ENCODE assay signal across 9 cellular contexts in genomic region chr11:66976048-66976467, GRCh38. TPM values are rescaled to one million over a fixed set of nuclear protein-coding genes. Genes with fewer than 3 reads are reported as not detected.
DNase-seq lines count a peak whose midpoint lies in the region; ATAC-seq, FAIRE-seq and TF ChIP-seq lines count a peak whose summit lies in the region.
"Had no signal": no experiment of that assay in that cellular context is flagged by ENCODE, and none has a peak within 500 bp of the region (broad histone marks: within the 10 kb centered on the region; RNA-seq: fewer than 3 reads in every experiment).

No MANE protein-coding gene starts in this region.

- H3K36me3 ChIP-seq in keratinocyte (ENCODE audit: control insufficient read depth in 2 of 2, extremely low read depth in 1 of 2, insufficient read depth in 2 of 2, low read length in 2 of 2) = no peaks in the 10 kb centered on the region

- CTCF ChIA-PET in WTC11 (lab: Charles Lee) = interaction anchor here (0.5 to 4.8 kb wide), 52 partner anchors 10 to 1206 kb away, joined by 3 to 30 read pairs (median 4); partner anchors contain the start of genes PC, PELI3, RBM4 and RCE1

- H3K4me3 Mint-ChIP-seq in WTC11 = no peak overlapping the region

- H3K36me3 Mint-ChIP-seq in WTC11 = no peaks in the 10 kb centered on the region

- H3K4me1 ChIP-seq in keratinocyte (ENCODE audit: control insufficient read depth, extremely low read depth, insufficient read depth, low read length) = peaks cover 11% of the 10 kb centered on the region

- H3K4me3 ChIP-seq in GM12864 (ENCODE audit: low read depth, low read length) (no peak overlapping the region), keratinocyte (ENCODE audit: control insufficient read depth in 2 of 3, extremely low read depth in 1 of 3, insufficient read depth in 2 of 3, low read depth in 1 of 3, low read length in 3 of 3) (no peak overlapping the region)

- no peaks in the 10 kb centered on the region for H3K27me3 Mint-ChIP-seq in WTC11 (ENCODE audit: low read depth)

- no peaks in the 10 kb centered on the region for H3K9me1 ChIP-seq in keratinocyte (ENCODE audit: control insufficient read depth, extremely low read depth, insufficient read depth, low read length)

- H3K4me1 Mint-ChIP-seq in WTC11 = peaks cover 11% of the 10 kb centered on the region

- no peak overlapping the region for H3K4me2 ChIP-seq in keratinocyte (ENCODE audit: control insufficient read depth, extremely low read depth, insufficient read depth, low read depth, low read length)

- H3K9me3 Mint-ChIP-seq in WTC11 = peaks cover 8% of the 10 kb centered on the region

- no peak for FAIRE-seq in keratinocyte (lab: Jason Lieb, UNC)

- dilution Hi-C loops in keratinocyte (cut with MboI; ENCODE audit: extremely low pct_ligation_motif_present, low sequenced_read_pairs) = no loop called here

- no peaks in the 10 kb centered on the region for H3K27me3 ChIP-seq in keratinocyte (ENCODE audit: control insufficient read depth, extremely low read depth, insufficient read depth, low read length)

- TF ChIP-seq CTCF in 22Rv1 (IDR thresholded peaks at IDR 0.05) = peak; percentile 57
- TF ChIP-seq CTCF in GM12864 (IDR thresholded peaks at IDR 0.05; ENCODE audit: low read depth, low read length, missing control alignments) = peak; percentile 71
- peak; percentile 86 for TF ChIP-seq CTCF in WTC11 (IDR thresholded peaks at IDR 0.05)
- TF ChIP-seq CTCF in keratinocyte (optimal IDR thresholded peaks at IDR 0.05 in 1 of 3, IDR thresholded peaks at IDR 0.05 in 1 of 3, conservative IDR thresholded peaks at IDR 0.05 in 1 of 3; ENCODE audit: extremely low read depth in 1 of 3, insufficient read depth in 2 of 3, low read length in 3 of 3) = peak; percentile 70 to 77 (median 71)

- POLR2A ChIA-PET in WTC11 (lab: Charles Lee) = interaction anchor here (2.8 kb wide), 1 partner anchor 17 kb away, joined by 9 read pairs; the partner anchor contains the start of gene PC

- H3K27ac ChIP-seq in 22Rv1 (no peak overlapping the region), keratinocyte (ENCODE audit: control insufficient read depth, insufficient read depth, low read length) (no peak overlapping the region)

- H3K9me3 ChIP-seq in keratinocyte (ENCODE audit: control insufficient read depth, low read depth, low read length) = no peaks in the 10 kb centered on the region

- H3K79me2 ChIP-seq in keratinocyte (ENCODE audit: control insufficient read depth, insufficient read depth, low read length) = no peaks in the 10 kb centered on the region

- H3K27ac Mint-ChIP-seq in WTC11 = no peak overlapping the region

- H3K9ac ChIP-seq in keratinocyte (ENCODE audit: control insufficient read depth, extremely low read depth, insufficient read depth, low read length) = no peak overlapping the region

- H4K20me1 ChIP-seq in keratinocyte (ENCODE audit: control insufficient read depth, extremely low read depth, insufficient read depth, low read length) = no peaks in the 10 kb centered on the region

- DNase-seq in GM12864 (ENCODE audit: low read depth) (no peak), WTC11 (ENCODE audit: low spot score) (peak; percentile 89), keratinocyte (ENCODE audit: low read depth, low spot score) (no peak), SW480 (ENCODE audit: low spot score) (no peak), ureter (ENCODE audit: low spot score) (no peak)

- ATAC-seq in WTC11 (peak; percentile 92), GM21619 (IDR thresholded peaks at IDR 0.05; ENCODE audit: unreplicated experiment) (no peak), GM18519 (IDR thresholded peaks at IDR 0.05; ENCODE audit: low FRiP score, unreplicated experiment) (no peak)

- no peak overlapping the region for H2AFZ ChIP-seq in keratinocyte (ENCODE audit: control insufficient read depth, low read length)

TF ChIP-seq in WTC11, 78 proteins besides CTCF, POLR2A, EP300 and RAD21:
- TF ChIP-seq JUN (CRISPR knock-in tag; IDR thresholded peaks at IDR 0.05) (no peak), MAX (CRISPR knock-in tag; IDR thresholded peaks at IDR 0.05) (peak; percentile 48; the same call in 1 of the 2 replicates)
TF ChIP-seq in WTC11: peak in this region for 1.

RNA-seq across cellular contexts. Expression of gene C11orf86, which starts 1.0 kb away (rescaled TPM):
- 0.44 to 0.87 TPM (median 0.68 TPM) in 3 replicates for total RNA-seq in WTC11 (2021)
- not detected in 3 replicates for polyA plus RNA-seq in keratinocyte
- polyA plus RNA-seq in keratinocyte (2011; ENCODE audit: low read depth) = not detected
- not detected in 2 replicates for polyA plus RNA-seq in keratinocyte (2011; cell fraction: cytosol; rRNA removed)
- not detected in 2 replicates for polyA plus RNA-seq in keratinocyte (2011; cell fraction: nucleus; rRNA removed)
- not detected in 2 replicates for polyA plus RNA-seq in keratinocyte (2012; ENCODE audit: low replicate concordance)
- polyA minus RNA-seq in keratinocyte = not detected in 3 replicates
- not detected for polyA minus RNA-seq in keratinocyte (2011; cell fraction: cytosol; rRNA and poly(A)+ RNA removed)
- polyA minus RNA-seq in keratinocyte (2011; cell fraction: nucleus; rRNA and poly(A)+ RNA removed) = not detected in 2 replicates
- not detected for total RNA-seq in ureter
- total RNA-seq: pulmonary artery endothelial cell had no signal

RNA-seq across cellular contexts. Expression of gene PC, which starts 17.9 kb away (rescaled TPM):
- total RNA-seq in WTC11 (2021) = 22.1 to 27.2 TPM (median 25.6 TPM) in 3 replicates
- polyA plus RNA-seq in keratinocyte = 13.3 to 23.2 TPM (median 17.0 TPM) in 3 replicates
- polyA plus RNA-seq in keratinocyte (2011; ENCODE audit: low read depth) = 6.8 TPM
- polyA plus RNA-seq in keratinocyte (2011; cell fraction: cytosol; rRNA removed) = 6.1 and 15.8 TPM in 2 replicates
- 41.2 and 55.4 TPM in 2 replicates for polyA plus RNA-seq in keratinocyte (2011; cell fraction: nucleus; rRNA removed)
- polyA plus RNA-seq in keratinocyte (2012; ENCODE audit: low replicate concordance) = 9.4 and 43.5 TPM in 2 replicates
- polyA minus RNA-seq in keratinocyte = 25.0 to 87.4 TPM (median 26.8 TPM) in 3 replicates
- 40.7 TPM for polyA minus RNA-seq in keratinocyte (2011; cell fraction: cytosol; rRNA and poly(A)+ RNA removed)
- polyA minus RNA-seq in keratinocyte (2011; cell fraction: nucleus; rRNA and poly(A)+ RNA removed) = 43.2 and 49.5 TPM in 2 replicates
- 12.7 TPM for total RNA-seq in ureter

RNA-seq across cellular contexts. Expression of gene SYT12, which starts 46.9 kb away (rescaled TPM):
- total RNA-seq in WTC11 (2021) = 4.6 to 7.3 TPM (median 7.1 TPM) in 3 replicates
- polyA plus RNA-seq in keratinocyte = 0.05 to 0.09 TPM in 2 of 3 replicates, not detected in the other
- not detected for polyA plus RNA-seq in keratinocyte (2011; ENCODE audit: low read depth)
- polyA plus RNA-seq in keratinocyte (2011; cell fraction: cytosol; rRNA removed) = 0.01 and 0.02 TPM in 2 replicates
- polyA plus RNA-seq in keratinocyte (2011; cell fraction: nucleus; rRNA removed) = 0.05 and 0.23 TPM in 2 replicates
- polyA plus RNA-seq in keratinocyte (2012; ENCODE audit: low replicate concordance) = 0.08 and 0.16 TPM in 2 replicates
- polyA minus RNA-seq in keratinocyte = 0.03 to 0.16 TPM (median 0.13 TPM) in 3 replicates
- polyA minus RNA-seq in keratinocyte (2011; cell fraction: cytosol; rRNA and poly(A)+ RNA removed) = 0.38 TPM
- polyA minus RNA-seq in keratinocyte (2011; cell fraction: nucleus; rRNA and poly(A)+ RNA removed) = 0.11 and 0.16 TPM in 2 replicates
- 4.8 TPM for total RNA-seq in ureter
- total RNA-seq: pulmonary artery endothelial cell had no signal
